8 cellular contexts compared by ENCODE assay signal in the genomic region with DNA sequence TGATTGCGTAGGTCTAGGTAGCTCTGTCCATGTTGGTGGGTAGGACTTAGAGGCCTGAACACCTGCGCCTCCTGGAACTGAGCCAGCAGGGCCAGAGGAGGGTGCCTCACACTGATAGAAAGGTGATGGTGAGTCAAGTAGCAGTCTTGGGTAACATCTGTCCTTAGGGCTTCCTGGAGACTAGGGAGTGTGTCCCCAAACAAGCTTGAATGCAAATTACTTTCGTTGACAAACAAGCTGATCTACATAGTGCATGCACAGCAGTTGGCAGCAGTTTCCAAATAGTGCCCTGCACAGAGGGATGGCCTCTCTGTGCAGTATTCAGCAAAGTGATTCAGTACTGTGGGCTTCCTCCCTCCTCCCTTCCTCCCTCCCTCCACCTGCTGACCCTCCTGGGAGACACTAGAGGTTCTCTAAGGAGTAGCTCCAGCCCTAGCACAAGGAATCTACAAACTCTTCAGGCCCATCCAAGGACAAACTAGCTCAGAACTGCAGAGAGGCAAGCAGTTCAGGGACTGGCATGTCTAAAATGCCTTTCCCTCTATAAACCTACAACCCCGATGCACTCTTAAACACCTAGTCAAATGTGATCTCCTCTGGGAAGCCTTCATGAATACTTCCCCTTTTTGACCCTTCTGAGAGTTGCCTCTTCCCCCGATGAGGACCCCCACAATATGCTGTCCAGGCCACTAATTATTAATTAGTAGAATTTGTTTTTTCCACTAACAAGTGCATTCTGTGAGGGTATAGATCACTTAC.
DNase-seq lines count a peak whose midpoint lies in the region; ATAC-seq and TF ChIP-seq lines count a peak whose summit lies in the region.

No MANE protein-coding gene starts in this region.

- H3K4me1 Mint-ChIP-seq in stimulated activated naive CD8-positive, alpha-beta T cell treated with anti-CD3 and anti-CD28 coated beads, Interleukin-15, amount 100 ng/mL, for 72 hours: no peaks in the 10 kb centered on the region

- H3K4me3 ChIP-seq in GM08714 (ENCODE audit: low read length): peak overlapping the region; percentile 24; the same call in 1 of the 2 replicates
- no peak overlapping the region for H3K4me3 ChIP-seq in coronary artery

- intact Hi-C loops in Right ventricle myocardium inferior (cut with DNase I): no loop called here

- POLR2A ChIA-PET in RWPE1 (lab: Yijun Ruan, JAX; ENCODE audit: low non-redundant PET): no interaction called here

- H3K4me3 Mint-ChIP-seq in stimulated activated naive CD8-positive, alpha-beta T cell treated with anti-CD3 and anti-CD28 coated beads, Interleukin-15, amount 100 ng/mL, for 72 hours: no peak overlapping the region

- no peak overlapping the region for H3K27ac Mint-ChIP-seq in stimulated activated naive CD8-positive, alpha-beta T cell treated with anti-CD3 and anti-CD28 coated beads, Interleukin-15, amount 100 ng/mL, for 72 hours

- in situ Hi-C loops in KBM-7 (cut with MboI; ENCODE audit: low pct_unique_long_range_greater_than_20kb, low sequenced_read_pairs): no loop called here

- CTCF ChIA-PET in RWPE1 (lab: Yijun Ruan, JAX): interaction anchor here (1.0 kb wide), 1 partner anchor 9 kb away, joined by 3 read pairs; no protein-coding TSS in a partner anchor

- ATAC-seq in GM19452 (IDR thresholded peaks at IDR 0.05; ENCODE audit: unreplicated experiment) (peak; percentile 72), HG03378 (IDR thresholded peaks at IDR 0.05; ENCODE audit: unreplicated experiment) (peak; percentile 74), Right ventricle myocardium inferior (no peak)
- ATAC-seq in stimulated activated naive CD8-positive, alpha-beta T cell treated with anti-CD3 and anti-CD28 coated beads, Interleukin-15, amount 100 ng/mL, for 72 hours: no peak

- H3K27ac ChIP-seq in RWPE1 (no peak overlapping the region), coronary artery (no peak overlapping the region)

- no peaks in the 10 kb centered on the region for H3K27me3 Mint-ChIP-seq in stimulated activated naive CD8-positive, alpha-beta T cell treated with anti-CD3 and anti-CD28 coated beads, Interleukin-15, amount 100 ng/mL, for 72 hours

- DNase-seq in RWPE1 (ENCODE audit: low spot score) (peak; percentile 65), coronary artery (ENCODE audit: low spot score) (no peak), Right ventricle myocardium inferior (ENCODE audit: missing footprints) (no peak), KBM-7 (no peak)
- DNase-seq in stimulated activated naive CD8-positive, alpha-beta T cell treated with anti-CD3 and anti-CD28 coated beads, Interleukin-15, amount 100 ng/mL, for 72 hours: no peak

- H3K9me3 Mint-ChIP-seq in stimulated activated naive CD8-positive, alpha-beta T cell treated with anti-CD3 and anti-CD28 coated beads, Interleukin-15, amount 100 ng/mL, for 72 hours: no peaks in the 10 kb centered on the region

- TF ChIP-seq CTCF in RWPE1 (conservative IDR thresholded peaks at IDR 0.05; ENCODE audit: low read depth) (no peak), coronary artery (IDR thresholded peaks at IDR 0.05) (no peak)

Comparison
In these comparisons a context has a peak if more than half of its experiments do, and no peak if none do; other contexts are left out.
1. ATAC-seq: peak in GM19452 (single experiment) and HG03378 (single experiment); none in stimulated activated naive CD8-positive, alpha-beta T cell treated with anti-CD3 and anti-CD28 coated beads, Interleukin-15, amount 100 ng/mL, for 72 hours (single experiment) and Right ventricle myocardium inferior (single experiment).